In the genomic region with DNA sequence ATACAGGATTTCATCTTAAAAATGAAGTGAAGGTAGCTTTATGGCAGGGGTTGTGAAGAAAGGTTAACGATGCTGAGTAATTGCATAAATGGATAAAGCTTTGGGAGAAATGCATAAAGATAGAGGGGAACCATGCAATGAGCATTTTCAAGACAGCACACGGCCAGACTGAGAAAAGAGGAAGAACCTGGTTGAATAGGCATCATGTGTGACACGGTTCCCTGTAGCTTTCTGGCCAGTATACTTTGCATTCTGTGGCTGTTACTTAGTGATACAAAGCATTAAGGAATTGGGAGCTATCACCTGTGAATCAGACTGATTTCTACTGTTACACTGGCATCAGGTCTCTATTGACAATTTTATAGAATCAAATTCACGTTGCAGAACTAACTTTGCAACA, we compare ENCODE assay signal across 16 cellular contexts. TPM values are rescaled to one million over a fixed set of nuclear protein-coding genes. Genes with fewer than 3 reads are reported as not detected.
DNase-seq lines count a peak whose midpoint lies in the region; ATAC-seq, FAIRE-seq and TF ChIP-seq lines count a peak whose summit lies in the region.
"Had no signal": no experiment of that assay in that cellular context is flagged by ENCODE, and none has a peak within 500 bp of the region (broad histone marks: within the 10 kb centered on the region; RNA-seq: fewer than 3 reads in every experiment).

No MANE protein-coding gene starts in this region.

- H3K9me1 ChIP-seq in K562 (ENCODE audit: control insufficient read depth, insufficient read depth, low read length): no peaks in the 10 kb centered on the region

- CTCF ChIA-PET in K562 (lab: Yijun Ruan, JAX; ENCODE audit: low intra/inter-chr PET ratio): no interaction called here
- CTCF ChIA-PET in HEK293T (lab: Yijun Ruan, JAX): interaction anchor here (1.3 kb wide), 1 partner anchor 15 kb away, joined by 3 read pairs; no protein-coding TSS in a partner anchor
- CTCF ChIA-PET in mammary epithelial cell (lab: Charles Lee; ENCODE audit: low non-redundant PET): no interaction called here

- 39% methylated on average over 4 of the region's 4 CpGs for WGBS in K562 (ENCODE audit: insufficient coverage, low coverage, missing lambda C conversion rate)
- 79 to 83% methylated on average over 4 of the region's 4 CpGs for WGBS in tibial nerve, 2 donors
- 98% methylated on average over 4 of the region's 4 CpGs for WGBS in mammary epithelial cell (ENCODE audit: low coverage, missing lambda C conversion rate)

- in situ Hi-C loops in K562 (cut with MboI) (no loop called here), mammary epithelial cell (cut with MboI; ENCODE audit: low sequenced_read_pairs in 2 of 2) (no loop called here)

- TF ChIP-seq POLR2A in NB4 (IDR thresholded peaks at IDR 0.05; ENCODE audit: extremely low read depth, insufficient read length): no peak
- no peak for TF ChIP-seq POLR2A in K562 (conservative IDR thresholded peaks at IDR 0.05)
- TF ChIP-seq POLR2A in tibial nerve (IDR thresholded peaks at IDR 0.05): no peak

- intact Hi-C loops in K562 (cut with micrococcal nuclease) (no loop called here), mammary epithelial cell (cut with micrococcal nuclease) (no loop called here)

- H3K27ac ChIP-seq in K562 (ENCODE audit: extremely low read depth, low read depth, low read length) (no peak overlapping the region), tibial nerve (no peak overlapping the region), mammary epithelial cell (ENCODE audit: insufficient read depth, low read depth, low read length) (no peak overlapping the region)
- H3K27ac ChIP-seq: cardiac muscle cell, pancreas, thoracic aorta had no signal

- no peak for TF ChIP-seq EP300 in K562 (IDR thresholded peaks at IDR 0.05; ENCODE audit: low read length)
- no peak for TF ChIP-seq EP300 in tibial nerve (IDR thresholded peaks at IDR 0.05)

- no peak overlapping the region for H3K4me3 ChIP-seq in NB4 (ENCODE audit: low read depth, low read length)
- no peak overlapping the region for H3K4me3 ChIP-seq in K562
- no peak overlapping the region for H3K4me3 ChIP-seq in tibial nerve
- H3K4me3 ChIP-seq in mammary epithelial cell (replicated peaks in 1 of 3; ENCODE audit: insufficient read depth in 1 of 3, low read depth in 2 of 3, low read length in 3 of 3): no peak overlapping the region
- H3K4me3 ChIP-seq: cardiac muscle cell, pancreas, thoracic aorta had no signal

- peak; percentile 14 for DNase-seq in GM10266 (ENCODE audit: extremely low spot score)
- DNase-seq in NB4 (ENCODE audit: low read depth): peak; percentile 52
- DNase-seq in K562 (ENCODE audit: extremely low read depth in 1 of 4, low spot score in 3 of 4): no peak
- no peak for DNase-seq in HEK293T (ENCODE audit: extremely low spot score)
- DNase-seq in tibial nerve (ENCODE audit: low spot score in 2 of 2): no peak
- DNase-seq in mammary epithelial cell: no peak
- DNase-seq: DMS53; effector CD8-positive, alpha-beta T cell; immature natural killer cell; NCI-H1694; NCI-H510A; pancreas had no signal

- no peak for FAIRE-seq in K562 (lab: Jason Lieb, UNC)
- FAIRE-seq: pancreas had no signal

- H3K36me3 ChIP-seq in K562 (ENCODE audit: control insufficient read depth, insufficient read depth, low read length) (peaks cover 4% of the 10 kb centered on the region; the same call in 1 of the 3 replicates), tibial nerve (no peaks in the 10 kb centered on the region), mammary epithelial cell (ENCODE audit: insufficient read depth, low read length) (no peaks in the 10 kb centered on the region)
- H3K36me3 ChIP-seq: cardiac muscle cell, pancreas, thoracic aorta had no signal

- dilution Hi-C loops in mammary epithelial cell (cut with HindIII; ENCODE audit: low sequenced_read_pairs): loop anchor here (10.0 kb wide), 1 partner anchor 64 kb away; no protein-coding TSS in a partner anchor

- ATAC-seq in HG02759 (IDR thresholded peaks at IDR 0.05; ENCODE audit: unreplicated experiment): peak; percentile 58
- peak; percentile 46; the same call in 2 of the 3 replicates for ATAC-seq in K562
- ATAC-seq in esophagus mucosa: no peak

- no peak for TF ChIP-seq CTCF in GM10266 (IDR thresholded peaks at IDR 0.05; ENCODE audit: control insufficient read depth, insufficient read depth, low read depth, missing control alignments)
- no peak for TF ChIP-seq CTCF in NB4 (IDR thresholded peaks at IDR 0.05; ENCODE audit: low read depth, low read length)
- no peak for TF ChIP-seq CTCF in K562 (IDR thresholded peaks at IDR 0.05 in 2 of 3, conservative IDR thresholded peaks at IDR 0.05 in 1 of 3; ENCODE audit: insufficient read depth in 2 of 3, low read depth in 1 of 3, low read length in 3 of 3)
- TF ChIP-seq CTCF in tibial nerve (IDR thresholded peaks at IDR 0.05): no peak
- TF ChIP-seq CTCF in mammary epithelial cell (conservative IDR thresholded peaks at IDR 0.05 in 1 of 2, IDR thresholded peaks at IDR 0.05 in 1 of 2; ENCODE audit: extremely low read depth in 1 of 2, insufficient read depth in 1 of 2, low read depth in 1 of 2, low read length in 2 of 2): no peak

- H3K9me3 ChIP-seq in K562 (replicated peaks; ENCODE audit: control insufficient read depth, insufficient read depth, low read depth, low read length) (no peaks in the 10 kb centered on the region), tibial nerve (peaks cover 0 to 3% (median 0%) of the 10 kb centered on the region in 4 donors), mammary epithelial cell (replicated peaks; ENCODE audit: insufficient read depth, low read length) (peaks cover 4% of the 10 kb centered on the region)
- H3K9me3 ChIP-seq: pancreas, thoracic aorta had no signal

- no TSS peak for BruUV-seq in K562 (replicated peaks; lab: Mats Ljungman, UMichigan)
- BruUV-seq in mammary epithelial cell (replicated peaks; lab: Mats Ljungman, UMichigan): no TSS peak

- H3K27me3 ChIP-seq in K562 (ENCODE audit: control insufficient read depth in 2 of 2, insufficient read depth in 2 of 2, low read length in 2 of 2) (no peaks in the 10 kb centered on the region), tibial nerve (no peaks in the 10 kb centered on the region), mammary epithelial cell (ENCODE audit: insufficient read depth, low read length) (no peaks in the 10 kb centered on the region)
- H3K27me3 ChIP-seq: cardiac muscle cell, pancreas had no signal

- no peak overlapping the region for H2AFZ ChIP-seq in K562 (ENCODE audit: low read depth, low read length)
- no peak overlapping the region for H2AFZ ChIP-seq in mammary epithelial cell (ENCODE audit: low read depth, low read length)

- no peak for TF ChIP-seq RAD21 in K562 (CRISPR knock-in tag; conservative IDR thresholded peaks at IDR 0.05 in 1 of 2, IDR thresholded peaks at IDR 0.05 in 1 of 2)

- H3K79me2 ChIP-seq in K562 (ENCODE audit: control insufficient read depth, insufficient read depth, low read length) (peaks cover 5% of the 10 kb centered on the region; the same call in 1 of the 3 replicates), mammary epithelial cell (ENCODE audit: insufficient read depth, low read length) (peaks cover 58% of the 10 kb centered on the region)

- no peak overlapping the region for H3K4me2 ChIP-seq in K562 (ENCODE audit: insufficient read depth, low read length)
- no peak overlapping the region for H3K4me2 ChIP-seq in mammary epithelial cell (ENCODE audit: insufficient read depth, low read depth, low read length)

- no peaks in the 10 kb centered on the region for H4K20me1 ChIP-seq in K562 (replicated peaks; ENCODE audit: control insufficient read depth, insufficient read depth, low read length)
- no peaks in the 10 kb centered on the region for H4K20me1 ChIP-seq in mammary epithelial cell (ENCODE audit: insufficient read depth, low read length)

- H3K9ac ChIP-seq in K562 (ENCODE audit: insufficient read depth in 1 of 2, low read depth in 2 of 2, low read length in 2 of 2): no peak overlapping the region
- H3K9ac ChIP-seq in mammary epithelial cell (ENCODE audit: insufficient read depth, low read length): no peak overlapping the region

- POLR2A ChIA-PET in K562 (lab: Yijun Ruan, JAX): interaction anchor here (0.7 to 1.6 kb wide), 4 partner anchors 10 to 706 kb away, joined by 3 to 4 read pairs (median 4); no protein-coding TSS in a partner anchor
- POLR2A ChIA-PET in HEK293T (lab: Yijun Ruan, JAX): no interaction called here

- H3K4me1 ChIP-seq in K562 (replicated peaks in 1 of 2; ENCODE audit: control insufficient read depth in 2 of 2, insufficient read depth in 2 of 2, low read length in 2 of 2) (no peaks in the 10 kb centered on the region; a peak in 2 of 5 replicates), tibial nerve (peaks cover 0 to 12% (median 3%) of the 10 kb centered on the region in 4 donors), mammary epithelial cell (ENCODE audit: insufficient read depth, low read length) (no peaks in the 10 kb centered on the region)
- H3K4me1 ChIP-seq: pancreas had no signal

TF ChIP-seq in K562, 482 proteins besides CTCF, POLR2A, EP300 and RAD21 (continues in another document):
- no peak for TF ChIP-seq GTF2E2 (tag; IDR thresholded peaks at IDR 0.05)

RNA-seq across cellular contexts. Expression of a gene that starts 33.3 kb away (rescaled TPM):
- total RNA-seq in K562 (2011; cell fraction: chromatin; rRNA removed; ENCODE audit: low replicate concordance): 116 and 153 TPM in 2 replicates
- 54.9 and 60.4 TPM in 2 replicates for total RNA-seq in K562 (2011; cell fraction: nucleolus; rRNA removed)
- 99.1 and 148 TPM in 2 replicates for total RNA-seq in K562 (2011; cell fraction: nucleoplasm; rRNA removed)
- 10.8 and 17.3 TPM in 2 replicates for total RNA-seq in K562 (2014; rRNA removed)
- total RNA-seq in K562 (2014; rRNA removed; fragmentation: Illumina TruSeq; extraction: Trizol): 17.7 and 18.7 TPM in 2 replicates
- total RNA-seq in K562 (2015; rRNA removed; fragmentation: Illumina TruSeq; extraction: Trizol): 14.6 and 15.8 TPM in 2 replicates
- 32.9 and 33.0 TPM in 2 replicates for total RNA-seq in K562 (2021)
- polyA plus RNA-seq in K562 (2011; rRNA removed): 17.3 and 21.8 TPM in 2 replicates
- polyA plus RNA-seq in K562 (2011; cell fraction: cytosol; rRNA removed): 7.9 and 12.6 TPM in 2 replicates
- 117 and 123 TPM in 2 replicates for polyA plus RNA-seq in K562 (2011; cell fraction: nucleus; rRNA removed)
- polyA plus RNA-seq in K562 (2012): 21.1 and 35.7 TPM in 2 replicates
- polyA plus RNA-seq in K562 (2014; fragmentation: Illumina TruSeq; extraction: Trizol): 20.4 and 22.3 TPM in 2 replicates
- 1 to 10 TPM; 6.1 to 6.4 TPM for polyA plus RNA-seq in K562 (2014; fragmentation: Nextera tagmentation; extraction: Ambion mirVana)
- 13.9 and 18.0 TPM in 2 replicates for polyA plus RNA-seq in K562 (2014; rRNA removed)
- polyA minus RNA-seq in K562 (2011; rRNA and poly(A)+ RNA removed): 24.6 and 33.6 TPM in 2 replicates
- polyA minus RNA-seq in K562 (2011; cell fraction: cytosol; rRNA and poly(A)+ RNA removed): 17.3 and 23.8 TPM in 2 replicates
- polyA minus RNA-seq in K562 (2011; cell fraction: nucleus; rRNA and poly(A)+ RNA removed): 50.1 and 65.4 TPM in 2 replicates
- 19.2 TPM for total RNA-seq in esophagus mucosa
- 10 to 100 TPM; 34.5 to 54.3 (median 44.4) TPM for total RNA-seq in tibial nerve
- 10 to 100 TPM; 27.0 to 32.7 TPM for total RNA-seq in mammary epithelial cell
- polyA plus RNA-seq in mammary epithelial cell: 12.0 TPM
- 31.9 TPM for polyA minus RNA-seq in mammary epithelial cell

Comparison
In these comparisons a context has a peak if more than half of its experiments do, and no peak if none do; other contexts are left out.
1. DNase-seq: peak in GM10266 (single experiment) and NB4 (single experiment); none in K562 (0 of 4), HEK293T (single experiment), tibial nerve (0 of 2) and mammary epithelial cell (single experiment).